ENCODE assay signal across 1 cellular context in genomic region chr4:2886622-2887021, GRCh38.
TF ChIP-seq lines count a peak whose summit lies in the region.

No MANE protein-coding gene starts in this region.

TF ChIP-seq in SK-N-SH, 30 proteins besides CTCF, POLR2A, EP300 and RAD21:
- TF ChIP-seq, protein P1, sequence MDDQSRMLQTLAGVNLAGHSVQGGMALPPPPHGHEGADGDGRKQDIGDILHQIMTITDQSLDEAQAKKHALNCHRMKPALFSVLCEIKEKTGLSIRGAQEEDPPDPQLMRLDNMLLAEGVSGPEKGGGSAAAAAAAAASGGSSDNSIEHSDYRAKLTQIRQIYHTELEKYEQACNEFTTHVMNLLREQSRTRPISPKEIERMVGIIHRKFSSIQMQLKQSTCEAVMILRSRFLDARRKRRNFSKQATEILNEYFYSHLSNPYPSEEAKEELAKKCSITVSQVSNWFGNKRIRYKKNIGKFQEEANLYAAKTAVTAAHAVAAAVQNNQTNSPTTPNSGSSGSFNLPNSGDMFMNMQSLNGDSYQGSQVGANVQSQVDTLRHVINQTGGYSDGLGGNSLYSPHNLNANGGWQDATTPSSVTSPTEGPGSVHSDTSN (IDR thresholded peaks at IDR 0.05): peak; percentile 84
- TF ChIP-seq CHD2 (IDR thresholded peaks at IDR 0.05; ENCODE audit: low read length, partially characterized antibody) (peak; percentile 84), MXI1 (IDR thresholded peaks at IDR 0.05; ENCODE audit: low read depth, low read length) (peak; percentile 70; the same call in 1 of the 2 replicates), SMC3 (IDR thresholded peaks at IDR 0.05; ENCODE audit: low read depth, low read length) (no peak), FOXM1 (IDR thresholded peaks at IDR 0.05; ENCODE audit: low read depth) (no peak), FOXJ3 (CRISPR knock-in tag; IDR thresholded peaks at IDR 0.05) (peak; percentile 91), ELF1 (IDR thresholded peaks at IDR 0.05) (no peak), MEF2A (IDR thresholded peaks at IDR 0.05; ENCODE audit: borderline replicate concordance, low read depth) (no peak), RXRA (IDR thresholded peaks at IDR 0.05; ENCODE audit: borderline replicate concordance, low read depth) (no peak), TEAD4 (IDR thresholded peaks at IDR 0.05; ENCODE audit: borderline replicate concordance, insufficient read depth) (0 out of 2 replicates have a peak, but pooled peaks have one; percentile 14), TCF12 (IDR thresholded peaks at IDR 0.05) (peak; percentile 92), JUND (IDR thresholded peaks at IDR 0.05) (no peak), RCOR1 (IDR thresholded peaks at IDR 0.05; ENCODE audit: low read length) (peak; percentile 95), NRF1 (IDR thresholded peaks at IDR 0.05; ENCODE audit: low read depth, low read length) (no peak), GATA2 (CRISPR knock-in tag; IDR thresholded peaks at IDR 0.05) (peak; percentile 93), RFX5 (IDR thresholded peaks at IDR 0.05; ENCODE audit: low read length) (peak; percentile 49; the same call in 1 of the 2 replicates), YY1 (IDR thresholded peaks at IDR 0.05; ENCODE audit: low read depth) (no peak), POLR2AphosphoS5 (IDR thresholded peaks at IDR 0.05; ENCODE audit: low read depth, low read length) (peak; percentile 68; the same call in 1 of the 2 replicates), USF1 (IDR thresholded peaks at IDR 0.05; ENCODE audit: borderline replicate concordance, low read depth) (no peak), SIN3A (IDR thresholded peaks at IDR 0.05; ENCODE audit: borderline replicate concordance, low read depth, low read length) (no peak), IRF3 (IDR thresholded peaks at IDR 0.05; ENCODE audit: low read depth, low read length) (no peak), EZH2phosphoT487 (IDR thresholded peaks at IDR 0.05; ENCODE audit: borderline replicate concordance, low read depth) (no peak)
- TF ChIP-seq, protein P2, sequence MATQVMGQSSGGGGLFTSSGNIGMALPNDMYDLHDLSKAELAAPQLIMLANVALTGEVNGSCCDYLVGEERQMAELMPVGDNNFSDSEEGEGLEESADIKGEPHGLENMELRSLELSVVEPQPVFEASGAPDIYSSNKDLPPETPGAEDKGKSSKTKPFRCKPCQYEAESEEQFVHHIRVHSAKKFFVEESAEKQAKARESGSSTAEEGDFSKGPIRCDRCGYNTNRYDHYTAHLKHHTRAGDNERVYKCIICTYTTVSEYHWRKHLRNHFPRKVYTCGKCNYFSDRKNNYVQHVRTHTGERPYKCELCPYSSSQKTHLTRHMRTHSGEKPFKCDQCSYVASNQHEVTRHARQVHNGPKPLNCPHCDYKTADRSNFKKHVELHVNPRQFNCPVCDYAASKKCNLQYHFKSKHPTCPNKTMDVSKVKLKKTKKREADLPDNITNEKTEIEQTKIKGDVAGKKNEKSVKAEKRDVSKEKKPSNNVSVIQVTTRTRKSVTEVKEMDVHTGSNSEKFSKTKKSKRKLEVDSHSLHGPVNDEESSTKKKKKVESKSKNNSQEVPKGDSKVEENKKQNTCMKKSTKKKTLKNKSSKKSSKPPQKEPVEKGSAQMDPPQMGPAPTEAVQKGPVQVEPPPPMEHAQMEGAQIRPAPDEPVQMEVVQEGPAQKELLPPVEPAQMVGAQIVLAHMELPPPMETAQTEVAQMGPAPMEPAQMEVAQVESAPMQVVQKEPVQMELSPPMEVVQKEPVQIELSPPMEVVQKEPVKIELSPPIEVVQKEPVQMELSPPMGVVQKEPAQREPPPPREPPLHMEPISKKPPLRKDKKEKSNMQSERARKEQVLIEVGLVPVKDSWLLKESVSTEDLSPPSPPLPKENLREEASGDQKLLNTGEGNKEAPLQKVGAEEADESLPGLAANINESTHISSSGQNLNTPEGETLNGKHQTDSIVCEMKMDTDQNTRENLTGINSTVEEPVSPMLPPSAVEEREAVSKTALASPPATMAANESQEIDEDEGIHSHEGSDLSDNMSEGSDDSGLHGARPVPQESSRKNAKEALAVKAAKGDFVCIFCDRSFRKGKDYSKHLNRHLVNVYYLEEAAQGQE (IDR thresholded peaks at IDR 0.05; ENCODE audit: low read depth, low read length): no peak
TF ChIP-seq in SK-N-SH: peak in this region for 10.
